Comparison of ENCODE assay signal across 8 cellular contexts in the genomic region with DNA sequence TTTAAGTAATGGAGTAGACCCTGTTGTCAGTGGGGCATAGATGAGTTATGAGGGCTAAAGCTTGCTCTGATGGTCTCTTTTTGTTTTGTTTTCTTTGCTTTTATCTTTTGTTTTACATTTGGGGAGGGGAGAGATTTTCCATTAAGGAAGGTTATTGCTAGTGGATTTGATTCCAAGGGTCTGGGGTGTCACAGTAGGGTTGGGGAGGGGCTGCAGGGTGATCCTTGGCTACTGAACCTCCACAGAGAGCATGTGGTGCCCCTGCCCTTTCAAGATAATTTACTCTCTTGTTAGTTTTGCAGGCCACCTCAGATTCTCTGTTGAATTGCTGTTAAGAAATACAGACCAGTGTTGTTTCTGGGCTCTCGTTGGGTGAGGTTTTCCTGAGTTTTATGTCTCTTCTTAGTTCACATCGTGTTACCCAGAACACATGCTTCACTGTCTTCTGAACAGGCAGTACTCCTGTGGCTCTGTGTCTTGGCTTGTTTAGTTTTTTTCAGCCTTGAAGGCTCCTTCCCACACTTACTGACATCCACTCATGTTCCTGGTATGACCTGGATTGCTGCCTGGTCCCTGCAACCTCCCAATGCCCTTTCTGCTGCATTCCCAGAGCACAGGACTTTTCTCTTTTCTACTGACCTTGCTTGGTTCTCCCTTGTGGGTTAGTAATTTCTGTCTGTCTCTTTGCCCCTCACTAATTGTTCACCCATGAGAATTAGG. TPM values are rescaled to one million over a fixed set of nuclear protein-coding genes. Genes with fewer than 3 reads are reported as not detected.
DNase-seq lines count a peak whose midpoint lies in the region; FAIRE-seq and TF ChIP-seq lines count a peak whose summit lies in the region.

No MANE protein-coding gene starts in this region.

- peak overlapping the region; percentile 61 for H3K27ac ChIP-seq in muscle layer of duodenum (ENCODE audit: low read length)
- H3K27ac ChIP-seq in uterus, result peak overlapping the region; percentile 21 to 46
- peak overlapping the region in 1 of 2 donors; percentile 1 for H3K27ac ChIP-seq in small intestine (ENCODE audit: low read depth in 1 of 2, low read length in 1 of 2)

- intact Hi-C loops in uterus (cut with DNase I; ENCODE audit: low total_unique reads), result no loop called here

- peaks cover 69% of the 10 kb centered on the region for H3K4me1 Mint-ChIP-seq in activated naive CD8-positive, alpha-beta T cell (ENCODE audit: low read depth)
- H3K4me1 Mint-ChIP-seq in activated naive CD8-positive, alpha-beta T cell treated with anti-CD3 and anti-CD28 coated beads for 36 hours, result peaks cover 45% of the 10 kb centered on the region

- no peaks in the 10 kb centered on the region for H3K9me3 Mint-ChIP-seq in activated naive CD8-positive, alpha-beta T cell (ENCODE audit: low read depth)
- peaks cover 1% of the 10 kb centered on the region for H3K9me3 Mint-ChIP-seq in activated naive CD8-positive, alpha-beta T cell treated with anti-CD3 and anti-CD28 coated beads for 36 hours

- DNase-seq in activated naive CD8-positive, alpha-beta T cell treated with anti-CD3 and anti-CD28 coated beads for 36 hours, result no peak
- DNase-seq in dermis blood vessel endothelial cell (peak; percentile 20), uterus (peak in 1 of 2 donors; percentile 33), NCI-H1436 (lab: John Stamatoyannopoulos, UW) (no peak), small intestine (no peak), NCI-H1048 (lab: John Stamatoyannopoulos, UW) (no peak)

- no peak overlapping the region for H3K4me3 Mint-ChIP-seq in activated naive CD8-positive, alpha-beta T cell
- no peak overlapping the region for H3K4me3 Mint-ChIP-seq in activated naive CD8-positive, alpha-beta T cell treated with anti-CD3 and anti-CD28 coated beads for 36 hours

- H3K4me3 ChIP-seq in muscle layer of duodenum (ENCODE audit: low read depth in 1 of 2, low read length in 2 of 2), result peak overlapping the region in 1 of 2 donors; percentile 7
- H3K4me3 ChIP-seq in uterus, result no peak overlapping the region
- H3K4me3 ChIP-seq in small intestine (ENCODE audit: low read depth in 1 of 2, low read length in 2 of 2), result no peak overlapping the region

- H3K9me3 ChIP-seq in muscle layer of duodenum (ENCODE audit: control insufficient read depth in 1 of 2, low read length in 2 of 2) (no peaks in the 10 kb centered on the region), uterus (no peaks in the 10 kb centered on the region), small intestine (ENCODE audit: control insufficient read depth, low read depth) (no peaks in the 10 kb centered on the region)

- WGBS in small intestine, 3 donors, result 54 to 74% (median 68%) methylated on average over 2 of the region's 2 CpGs

- peaks cover 7 to 21% of the 10 kb centered on the region in 2 donors for H3K4me1 ChIP-seq in muscle layer of duodenum (ENCODE audit: control insufficient read depth in 1 of 2, insufficient read depth in 2 of 2, low read length in 2 of 2)
- peaks cover 3 to 5% of the 10 kb centered on the region in 2 donors for H3K4me1 ChIP-seq in uterus
- H3K4me1 ChIP-seq in small intestine (ENCODE audit: control insufficient read depth in 2 of 2, insufficient read depth in 1 of 2, low read depth in 1 of 2, low read length in 1 of 2), result peaks cover 2 to 5% of the 10 kb centered on the region in 2 donors

- peaks cover 3% of the 10 kb centered on the region for H3K36me3 Mint-ChIP-seq in activated naive CD8-positive, alpha-beta T cell
- peaks cover 16% of the 10 kb centered on the region for H3K36me3 Mint-ChIP-seq in activated naive CD8-positive, alpha-beta T cell treated with anti-CD3 and anti-CD28 coated beads for 36 hours

- H3K27me3 ChIP-seq in muscle layer of duodenum (ENCODE audit: low read depth, low read length) (no peaks in the 10 kb centered on the region), uterus (no peaks in the 10 kb centered on the region), small intestine (ENCODE audit: control insufficient read depth in 2 of 2, insufficient read depth in 2 of 2, low read length in 2 of 2) (no peaks in the 10 kb centered on the region)

- TF ChIP-seq POLR2A in uterus (IDR thresholded peaks at IDR 0.05), result no peak

- no peak for TF ChIP-seq CTCF in uterus (IDR thresholded peaks at IDR 0.05)

- H3K27me3 Mint-ChIP-seq in activated naive CD8-positive, alpha-beta T cell, result no peaks in the 10 kb centered on the region
- H3K27me3 Mint-ChIP-seq in activated naive CD8-positive, alpha-beta T cell treated with anti-CD3 and anti-CD28 coated beads for 36 hours, result peaks cover 3% of the 10 kb centered on the region

- H3K36me3 ChIP-seq in muscle layer of duodenum (ENCODE audit: control insufficient read depth in 1 of 2, insufficient read depth in 2 of 2, low read length in 2 of 2) (no peaks in the 10 kb centered on the region), uterus (no peaks in the 10 kb centered on the region), small intestine (ENCODE audit: control insufficient read depth in 2 of 2, insufficient read depth in 2 of 2, low read length in 2 of 2) (no peaks in the 10 kb centered on the region)

- no peak for FAIRE-seq in small intestine (lab: Jason Lieb, UNC)

- H3K27ac Mint-ChIP-seq in activated naive CD8-positive, alpha-beta T cell, result peak overlapping the region; percentile 80
- no peak overlapping the region for H3K27ac Mint-ChIP-seq in activated naive CD8-positive, alpha-beta T cell treated with anti-CD3 and anti-CD28 coated beads for 36 hours

RNA-seq across cellular contexts. Expression of a gene that starts 4.3 kb away (rescaled TPM):
- total RNA-seq in activated naive CD8-positive, alpha-beta T cell treated with anti-CD3 and anti-CD28 coated beads for 36 hours, result 10 to 100 TPM; 13.3 to 14.1 TPM
- total RNA-seq in dermis blood vessel endothelial cell, result 41.9 and 55.2 TPM in 2 replicates
- 10 to 100 TPM in 3 of 4 donors, 1 to 10 TPM in 1; 7.4 to 49.2 (median 30.4) TPM for total RNA-seq in uterus
- 10 to 100 TPM; 10.3 to 14.5 (median 12.0) TPM for polyA plus RNA-seq in small intestine

RNA-seq across cellular contexts. Expression of a gene that starts 36.9 kb away (rescaled TPM):
- 100 to 1,000 TPM; 306 to 308 TPM for total RNA-seq in activated naive CD8-positive, alpha-beta T cell treated with anti-CD3 and anti-CD28 coated beads for 36 hours
- 73.0 and 102 TPM in 2 replicates for total RNA-seq in dermis blood vessel endothelial cell
- total RNA-seq in uterus, result 10 to 100 TPM; 24.1 to 52.6 (median 38.1) TPM
- 10 to 100 TPM; 14.1 to 40.5 (median 16.5) TPM for polyA plus RNA-seq in small intestine
